In genomic region chr10:67296926-67297325, GRCh38 we compare ENCODE assay signal across 25 cellular contexts.
"Had no signal": no experiment of that assay in that cellular context is flagged by ENCODE, and none has a peak within 500 bp of the region (broad histone marks: within the 10 kb centered on the region; RNA-seq: fewer than 3 reads in every experiment).

No MANE protein-coding gene starts in this region.

- H3K9me3 ChIP-seq: neutrophil, pancreas, prostate gland, right lobe of liver, sigmoid colon, stomach, thoracic aorta, thyroid gland, tibial nerve, upper lobe of left lung, vagina had no signal

- H3K4me3 Mint-ChIP-seq: natural killer cell treated with Interleukin-12 subunit alpha and Interleukin-12 subunit beta and Interleukin-15 and Interleukin-18, amount 100 ng/mL, for 72 hours; nephron progenitor cell; neural crest cell; stimulated activated effector memory CD8-positive, alpha-beta T cell treated with anti-CD3 and anti-CD28 coated beads, Interleukin-12 subunit alpha, Interleukin-12 subunit beta, amount 100 ng/mL, for 72 hours; stimulated activated naive B cell treated with anti-CD40 and anti-IgM and Interleukin-4, amounts not matched to agents 10 μg/mL and 1 μg/mL and 100 μg/mL, for 72 hours; stimulated activated naive CD8-positive, alpha-beta T cell treated with anti-CD3 and anti-CD28 coated beads, Interleukin-15, Interleukin-2, amounts not matched to agents 100 ng/mL and 50 ng/mL, for 24 hours had no signal

- H3K27me3 Mint-ChIP-seq: natural killer cell treated with Interleukin-12 subunit alpha and Interleukin-12 subunit beta and Interleukin-15 and Interleukin-18, amount 100 ng/mL, for 72 hours; stimulated activated naive B cell treated with anti-CD40 and anti-IgM and Interleukin-4, amounts not matched to agents 10 μg/mL and 1 μg/mL and 100 μg/mL, for 72 hours; stimulated activated naive CD8-positive, alpha-beta T cell treated with anti-CD3 and anti-CD28 coated beads, Interleukin-15, Interleukin-2, amounts not matched to agents 100 ng/mL and 50 ng/mL, for 24 hours had no signal

- H3K27ac Mint-ChIP-seq: natural killer cell treated with Interleukin-12 subunit alpha and Interleukin-12 subunit beta and Interleukin-15 and Interleukin-18, amount 100 ng/mL, for 72 hours; nephron progenitor cell; stimulated activated effector memory CD8-positive, alpha-beta T cell treated with anti-CD3 and anti-CD28 coated beads, Interleukin-12 subunit alpha, Interleukin-12 subunit beta, amount 100 ng/mL, for 72 hours; stimulated activated naive B cell treated with anti-CD40 and anti-IgM and Interleukin-4, amounts not matched to agents 10 μg/mL and 1 μg/mL and 100 μg/mL, for 72 hours; stimulated activated naive CD8-positive, alpha-beta T cell treated with anti-CD3 and anti-CD28 coated beads, Interleukin-15, Interleukin-2, amounts not matched to agents 100 ng/mL and 50 ng/mL, for 24 hours had no signal

- H3K36me3 Mint-ChIP-seq: natural killer cell treated with Interleukin-12 subunit alpha and Interleukin-12 subunit beta and Interleukin-15 and Interleukin-18, amount 100 ng/mL, for 72 hours; stimulated activated effector memory CD8-positive, alpha-beta T cell treated with anti-CD3 and anti-CD28 coated beads, Interleukin-12 subunit alpha, Interleukin-12 subunit beta, amount 100 ng/mL, for 72 hours; stimulated activated naive B cell treated with anti-CD40 and anti-IgM and Interleukin-4, amounts not matched to agents 10 μg/mL and 1 μg/mL and 100 μg/mL, for 72 hours had no signal

- DNase-seq: nephron progenitor cell; nucleus accumbens; right cardiac atrium; right lobe of liver; sigmoid colon; small intestine; stimulated activated CD4-positive, alpha-beta T cell treated with anti-CD3 and anti-CD28 coated beads, Interleukin-15, amount 100 ng/mL, for 24 hours; stimulated activated CD4-positive, alpha-beta T cell treated with anti-CD3 and anti-CD28 coated beads, Interleukin-2, amount 100 ng/mL, for 24 hours; stimulated activated CD4-positive, alpha-beta T cell treated with anti-CD3 and anti-CD28 coated beads, Interleukin-2, amount 100 ng/mL, for 48 hours; stimulated activated CD4-positive, alpha-beta T cell treated with anti-CD3 and anti-CD28 coated beads, Interleukin-4, amount 100 ng/mL, for 24 hours; stimulated activated naive B cell treated with anti-CD40 and anti-IgM and Interleukin-4, amounts not matched to agents 10 μg/mL and 1 μg/mL and 100 μg/mL, for 72 hours; stimulated activated naive CD4-positive, alpha-beta T cell treated with Interleukin-2 at 50 U/mL for 16 hours; stomach; thyroid gland; upper lobe of left lung had no signal

- H3K9me3 Mint-ChIP-seq: nephron progenitor cell; stimulated activated naive B cell treated with anti-CD40 and anti-IgM and Interleukin-4, amounts not matched to agents 10 μg/mL and 1 μg/mL and 100 μg/mL, for 72 hours had no signal

- H3K4me1 Mint-ChIP-seq: neural crest cell; stimulated activated effector memory CD8-positive, alpha-beta T cell treated with anti-CD3 and anti-CD28 coated beads, Interleukin-12 subunit alpha, Interleukin-12 subunit beta, amount 100 ng/mL, for 72 hours; stimulated activated naive B cell treated with anti-CD40 and anti-IgM and Interleukin-4, amounts not matched to agents 10 μg/mL and 1 μg/mL and 100 μg/mL, for 72 hours had no signal

- ATAC-seq: natural killer cell treated with Interleukin-12 subunit alpha and Interleukin-12 subunit beta and Interleukin-15 and Interleukin-18, amount 100 ng/mL, for 72 hours; pancreas; right cardiac atrium; right lobe of liver; stimulated activated effector memory CD8-positive, alpha-beta T cell treated with anti-CD3 and anti-CD28 coated beads, Interleukin-12 subunit alpha, Interleukin-12 subunit beta, amount 100 ng/mL, for 72 hours; stimulated activated naive B cell treated with anti-CD40 and anti-IgM and Interleukin-4, amounts not matched to agents 10 μg/mL and 1 μg/mL and 100 μg/mL, for 72 hours had no signal
